In genomic region chr16:22053921-22054341, GRCh38 we compare ENCODE assay signal across 21 cellular contexts. TPM values are rescaled to one million over a fixed set of nuclear protein-coding genes. Genes with fewer than 3 reads are reported as not detected.
"Had no signal": no experiment of that assay in that cellular context is flagged by ENCODE, and none has a peak within 500 bp of the region (broad histone marks: within the 10 kb centered on the region; RNA-seq: fewer than 3 reads in every experiment).

No MANE protein-coding gene starts in this region.

- H3K4me3 Mint-ChIP-seq: activated naive CD8-positive, alpha-beta T cell treated with anti-CD3 and anti-CD28 coated beads, Interleukin-2, amount 10 ng/mL, durations not matched to agents 7 days and 5 days; neural crest cell had no signal

- H3K27ac Mint-ChIP-seq: activated naive CD8-positive, alpha-beta T cell treated with anti-CD3 and anti-CD28 coated beads, Interleukin-2, amount 10 ng/mL, durations not matched to agents 7 days and 5 days had no signal

- H3K9me3 Mint-ChIP-seq: neural crest cell had no signal

- H3K36me3 ChIP-seq: cardiac muscle cell, esophagus muscularis mucosa, transverse colon, vagina had no signal

- H3K27me3 ChIP-seq: cardiac muscle cell, esophagus muscularis mucosa, heart right ventricle, transverse colon, vagina had no signal

- H3K4me2 ChIP-seq: SK-N-SH had no signal

- H3K27me3 Mint-ChIP-seq: activated naive CD8-positive, alpha-beta T cell treated with anti-CD3 and anti-CD28 coated beads, Interleukin-2, amount 10 ng/mL, durations not matched to agents 7 days and 5 days had no signal

- H3K27ac ChIP-seq: cardiac muscle cell, esophagus muscularis mucosa, heart right ventricle, transverse colon, vagina had no signal

- H3K4me3 ChIP-seq: cardiac muscle cell, esophagus muscularis mucosa, heart right ventricle, transverse colon, vagina had no signal

- DNase-seq: activated CD4-positive, alpha-beta T cell treated with anti-CD3 and anti-CD28 coated beads for 4 hours; activated gamma-delta T cell; activated naive CD8-positive, alpha-beta T cell treated with anti-CD3 and anti-CD28 coated beads, Interleukin-2, amount 10 ng/mL, durations not matched to agents 7 days and 5 days; amygdala; dermis blood vessel endothelial cell; effector memory CD4-positive, alpha-beta T cell; heart right ventricle; left ventricle myocardium superior; retina; SK-N-SH; stimulated activated naive CD4-positive, alpha-beta T cell; substantia nigra; transverse colon had no signal

- FAIRE-seq: endothelial cell of umbilical vein had no signal

- ATAC-seq: heart right ventricle, left ventricle myocardium superior had no signal

- H3K9me3 ChIP-seq: esophagus muscularis mucosa, heart right ventricle, SK-N-SH, transverse colon, vagina had no signal

- H3K4me1 ChIP-seq: esophagus muscularis mucosa, transverse colon, vagina had no signal

- H3K4me1 Mint-ChIP-seq: neural crest cell had no signal

- H3K9ac ChIP-seq: SK-N-SH had no signal

RNA-seq across cellular contexts. Expression of gene VWA3A, which starts 38.4 kb away (rescaled TPM):
- total RNA-seq: myocyte, neural crest cell, posterior vena cava, vagina had no signal
- polyA plus RNA-seq: SK-N-SH had no signal

RNA-seq across cellular contexts. Expression of gene PDZD9, which starts 53.0 kb away (rescaled TPM):
- total RNA-seq: activated naive CD8-positive, alpha-beta T cell treated with anti-CD3 and anti-CD28 coated beads, Interleukin-2, amount 10 ng/mL, durations not matched to agents 7 days and 5 days; cardiac muscle cell; dermis blood vessel endothelial cell; endothelial cell of umbilical vein; esophagus muscularis mucosa; heart right ventricle; left ventricle myocardium superior; myocyte; neural crest cell; omental fat pad; posterior vena cava; transverse colon; vagina had no signal
- polyA plus RNA-seq: endothelial cell of umbilical vein, heart right ventricle, SK-N-SH had no signal
